Comparison of ENCODE assay signal across 13 cellular contexts in genomic region chr12:50639721-50640120, GRCh38.
"Had no signal": no experiment of that assay in that cellular context is flagged by ENCODE, and none has a peak within 500 bp of the region (broad histone marks: within the 10 kb centered on the region; RNA-seq: fewer than 3 reads in every experiment).

No MANE protein-coding gene starts in this region.

- H3K27ac ChIP-seq: esophagus muscularis mucosa, hepatocyte, ovary, testis had no signal

- H2AFZ ChIP-seq: hepatocyte had no signal

- ATAC-seq: activated CD8-positive, alpha-beta T cell treated with anti-CD3 and anti-CD28 coated beads for 36 hours; left lobe of liver; sciatic nerve; stimulated activated naive CD8-positive, alpha-beta T cell treated with anti-CD3 and anti-CD28 coated beads, Interleukin-15, Interleukin-2, amounts not matched to agents 100 U/mL and 50 U/mL, for 24 hours had no signal

- H3K27me3 ChIP-seq: esophagus muscularis mucosa, hepatocyte, ovary, testis had no signal

- H3K4me1 ChIP-seq: testis had no signal

- H3K27me3 Mint-ChIP-seq: activated CD8-positive, alpha-beta T cell treated with anti-CD3 and anti-CD28 coated beads for 36 hours; naive B cell had no signal

- H3K9me3 ChIP-seq: esophagus muscularis mucosa, ovary, testis had no signal

- H3K27ac Mint-ChIP-seq: activated CD8-positive, alpha-beta T cell treated with anti-CD3 and anti-CD28 coated beads for 36 hours; activated T-helper 1 cell treated with anti-CD3 and anti-CD28 coated beads, Interleukin-12 subunit alpha, Interleukin-12 subunit beta, Interleukin-2, Interleukin-4 antibody, amounts not matched to agents 30 ng/mL and 10 ng/mL and 1 ng/mL, durations not matched to agents 14 hours and 24 hours and 36 hours had no signal

- H3K36me3 ChIP-seq: ovary had no signal

- DNase-seq: activated CD4-positive, alpha-beta T cell treated with anti-CD3 and anti-CD28 coated beads for 4 hours; activated CD8-positive, alpha-beta T cell treated with anti-CD3 and anti-CD28 coated beads for 36 hours; activated naive CD4-positive, alpha-beta T cell; naive B cell; ovary; stimulated activated naive CD8-positive, alpha-beta T cell treated with anti-CD3 and anti-CD28 coated beads, Interleukin-15, Interleukin-2, amounts not matched to agents 100 U/mL and 50 U/mL, for 24 hours; T-helper 9 cell; testis had no signal

- H3K4me3 Mint-ChIP-seq: activated CD8-positive, alpha-beta T cell treated with anti-CD3 and anti-CD28 coated beads for 36 hours; activated T-helper 1 cell treated with anti-CD3 and anti-CD28 coated beads, Interleukin-12 subunit alpha, Interleukin-12 subunit beta, Interleukin-2, Interleukin-4 antibody, amounts not matched to agents 30 ng/mL and 10 ng/mL and 1 ng/mL, durations not matched to agents 14 hours and 24 hours and 36 hours; naive B cell had no signal

- H3K4me2 ChIP-seq: hepatocyte had no signal

- H3K9me3 Mint-ChIP-seq: activated CD8-positive, alpha-beta T cell treated with anti-CD3 and anti-CD28 coated beads for 36 hours; activated T-helper 1 cell treated with anti-CD3 and anti-CD28 coated beads, Interleukin-12 subunit alpha, Interleukin-12 subunit beta, Interleukin-2, Interleukin-4 antibody, amounts not matched to agents 30 ng/mL and 10 ng/mL and 1 ng/mL, durations not matched to agents 14 hours and 24 hours and 36 hours; naive B cell had no signal

- H3K4me3 ChIP-seq: esophagus muscularis mucosa, hepatocyte, ovary, testis had no signal
